ENCODE assay signal across 29 cellular contexts in the genomic region with DNA sequence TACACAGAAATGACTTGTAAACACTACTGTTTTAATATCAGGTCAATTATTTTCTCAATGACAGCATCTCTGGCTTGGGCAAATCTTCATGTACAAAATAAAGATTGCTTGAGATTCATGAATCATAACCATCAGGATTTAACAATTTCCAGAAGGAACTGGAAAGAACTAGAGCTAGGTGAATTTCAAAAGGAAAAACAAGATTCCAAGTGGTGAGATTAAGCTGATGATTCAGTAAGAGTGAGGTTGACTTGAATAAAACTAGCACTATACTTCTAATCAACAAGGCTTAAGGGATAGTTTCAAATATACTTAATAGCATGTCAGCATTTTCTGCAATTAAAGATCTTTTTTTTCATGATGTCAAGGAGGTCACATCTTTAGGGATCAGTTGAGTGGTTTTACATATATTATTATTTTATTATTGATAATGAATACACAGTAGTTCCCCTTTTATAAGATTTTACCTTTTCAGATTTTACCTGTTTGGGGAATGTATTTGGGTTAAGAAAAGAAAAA. TPM values are rescaled to one million over a fixed set of nuclear protein-coding genes. Genes with fewer than 3 reads are reported as not detected.
"Had no signal": no experiment of that assay in that cellular context is flagged by ENCODE, and none has a peak within 500 bp of the region (broad histone marks: within the 10 kb centered on the region; RNA-seq: fewer than 3 reads in every experiment).

No MANE protein-coding gene starts in this region.

- H3K4me3 ChIP-seq: body of pancreas, esophagus squamous epithelium had no signal

- H3K27ac ChIP-seq: body of pancreas, epithelial cell of prostate, esophagus squamous epithelium had no signal

- H3K4me1 ChIP-seq: body of pancreas, esophagus squamous epithelium had no signal

- H3K9me3 ChIP-seq: body of pancreas, esophagus squamous epithelium had no signal

- DNase-seq: activated CD4-positive, alpha-beta memory T cell treated with anti-CD3 and anti-CD28 coated beads, Interleukin-2, amount 10 ng/mL, durations not matched to agents 7 days and 5 days; activated CD4-positive, alpha-beta T cell treated with anti-CD3 and anti-CD28 coated beads for 1 hour; activated CD4-positive, alpha-beta T cell treated with anti-CD3 and anti-CD28 coated beads for 4 hours; activated CD4-positive, alpha-beta T cell treated with anti-CD3 and anti-CD28 coated beads, Interleukin-2, amount 10 ng/mL, durations not matched to agents 7 days and 5 days; activated CD4-positive, alpha-beta T cell treated with anti-CD3 and anti-CD28 coated beads, Interleukin-2, amount 50 U/mL, for 4 hours; activated CD8-positive, alpha-beta memory T cell treated with anti-CD3 and anti-CD28 coated beads, Interleukin-2, amount 50 U/mL, for 48 hours; activated gamma-delta T cell; activated naive CD4-positive, alpha-beta T cell; activated naive CD4-positive, alpha-beta T cell treated with anti-CD3 and anti-CD28 coated beads, Interleukin-2, amount 10 ng/mL, durations not matched to agents 7 days and 5 days; activated T-cell treated with anti-CD3 and anti-CD28 coated beads for 4 hours; activated T-cell treated with anti-CD3 and anti-CD28 coated beads, Interleukin-2, amount 50 U/mL, for 24 hours; activated T-cell treated with anti-CD3 and anti-CD28 coated beads, Interleukin-2, amount 50 U/mL, for 72 hours; amygdala; aorta; body of pancreas; cortex of kidney; dermis blood vessel endothelial cell; effector CD4-positive, alpha-beta T cell; effector memory CD8-positive, alpha-beta T cell; esophagus squamous epithelium; foreskin melanocyte; head of caudate nucleus; T-helper 2 cell had no signal

- ATAC-seq: activated T-cell treated with anti-CD3 and anti-CD28 coated beads, Interleukin-2, amount 50 U/mL, for 72 hours; body of pancreas; effector memory CD8-positive, alpha-beta T cell had no signal

- H3K36me3 ChIP-seq: esophagus squamous epithelium had no signal

- H3K27me3 ChIP-seq: body of pancreas, esophagus squamous epithelium had no signal

RNA-seq across cellular contexts. Expression of a gene that starts 43.5 kb away (rescaled TPM):
- total RNA-seq: activated CD4-positive, alpha-beta memory T cell treated with anti-CD3 and anti-CD28 coated beads, Interleukin-2, amount 10 ng/mL, durations not matched to agents 7 days and 5 days; activated CD4-positive, alpha-beta T cell treated with anti-CD3 and anti-CD28 coated beads, Interleukin-2, amount 10 ng/mL, durations not matched to agents 7 days and 5 days; activated T-cell treated with anti-CD3 and anti-CD28 coated beads, Interleukin-2, amount 50 U/mL, for 72 hours; aorta; body of pancreas; chondrocyte; dermis blood vessel endothelial cell; esophagus squamous epithelium; fibroblast of lung; fibroblast of villous mesenchyme; T-helper 1 cell treated with Interleukin-12 subunit alpha and Interleukin-12 subunit beta and Interleukin-4 antibody, amounts not matched to agents 30 ng/mL and 1 ng/mL, for 36 hours had no signal
- polyA plus RNA-seq: aorta, esophagus, fibroblast of lung had no signal
